13 cellular contexts compared by ENCODE assay signal in genomic region chr11:70517996-70518907, GRCh38.
DNase-seq lines count a peak whose midpoint lies in the region; ATAC-seq, FAIRE-seq and TF ChIP-seq lines count a peak whose summit lies in the region.
"Had no signal": no experiment of that assay in that cellular context is flagged by ENCODE, and none has a peak within 500 bp of the region (broad histone marks: within the 10 kb centered on the region; RNA-seq: fewer than 3 reads in every experiment).

No MANE protein-coding gene starts in this region.

- H3K4me3 ChIP-seq in ACC112 (ENCODE audit: low read depth, low read length) (no peak overlapping the region), WERI-Rb-1 (ENCODE audit: low read depth, low read length) (no peak overlapping the region)
- H3K4me3 ChIP-seq: BLaER1 treated with 17β-estradiol and CSF1 and Interleukin-3, amounts not matched to agents 10 nM and 100 nM; suprapubic skin had no signal

- H3K4me1 ChIP-seq in ACC112 (ENCODE audit: control insufficient read depth, insufficient read depth, low read length, unreplicated experiment), result peaks cover 11% of the 10 kb centered on the region
- H3K4me1 ChIP-seq: suprapubic skin had no signal

- no peaks in the 10 kb centered on the region for H3K79me2 ChIP-seq in ACC112 (ENCODE audit: control insufficient read depth, insufficient read depth, low read length, unreplicated experiment)

- H3K27me3 ChIP-seq in ACC112 (ENCODE audit: insufficient read depth, low read length), result peaks cover 16% of the 10 kb centered on the region
- no peaks in the 10 kb centered on the region for H3K27me3 ChIP-seq in WERI-Rb-1 (ENCODE audit: insufficient read depth, low read depth, severe bottlenecking)
- H3K27me3 ChIP-seq: BLaER1 treated with 17β-estradiol and CSF1 and Interleukin-3, amounts not matched to agents 10 nM and 100 nM had no signal

- H3K9me3 ChIP-seq in WERI-Rb-1 (ENCODE audit: severe bottlenecking), result peaks cover 6% of the 10 kb centered on the region

- DNase-seq in H54 (ENCODE audit: insufficient read length, low spot score) (peak; percentile 87), WERI-Rb-1 (peak; percentile 4), foreskin melanocyte (peak; percentile 56), activated T-cell treated with anti-CD3 and anti-CD28 coated beads for 4 hours (no peak), NCI-H2081 treated with DMSO at 0.1 percent for 48 hours (lab: John Stamatoyannopoulos, UW) (no peak)
- DNase-seq in activated naive CD4-positive, alpha-beta T cell treated with anti-CD3 and anti-CD28 coated beads, Interleukin-2, amount 50 U/mL, for 16 hours, result no peak
- DNase-seq: activated CD4-positive, CD25-positive, alpha-beta regulatory T cell; dermis blood vessel endothelial cell; NCI-H1436 had no signal

- FAIRE-seq in H54 (lab: Jason Lieb, UNC), result peak; percentile 93

- ATAC-seq in GM21367 (IDR thresholded peaks at IDR 0.05; ENCODE audit: unreplicated experiment), result no peak

- no peak for TF ChIP-seq POLR2A in H54 (IDR thresholded peaks at IDR 0.05; ENCODE audit: low read depth, low read length)

- no peaks in the 10 kb centered on the region for H3K36me3 ChIP-seq in ACC112 (ENCODE audit: insufficient read depth, low read length)
- no peaks in the 10 kb centered on the region for H3K36me3 ChIP-seq in WERI-Rb-1
- H3K36me3 ChIP-seq: BLaER1 treated with 17β-estradiol and CSF1 and Interleukin-3, amounts not matched to agents 10 nM and 100 nM; suprapubic skin had no signal

- H2AFZ ChIP-seq in ACC112 (ENCODE audit: low read length, unreplicated experiment), result no peak overlapping the region

- no peak for TF ChIP-seq CTCF in WERI-Rb-1 (IDR thresholded peaks at IDR 0.05; ENCODE audit: low read depth, low read length)

- peak overlapping the region; percentile 59; the same call in 1 of the 2 replicates for H3K27ac ChIP-seq in ACC112 (ENCODE audit: low read depth, low read length)
- H3K27ac ChIP-seq in WERI-Rb-1, result no peak overlapping the region
- H3K27ac ChIP-seq: BLaER1 treated with 17β-estradiol and CSF1 and Interleukin-3, amounts not matched to agents 10 nM and 100 nM; suprapubic skin had no signal

Comparison
In these comparisons a context has a peak if more than half of its experiments do, and no peak if none do; other contexts are left out.
1. DNase-seq: peak in H54 (single experiment), WERI-Rb-1 (single experiment) and foreskin melanocyte (single experiment); none in activated T-cell treated with anti-CD3 and anti-CD28 coated beads for 4 hours (single experiment), activated naive CD4-positive, alpha-beta T cell treated with anti-CD3 and anti-CD28 coated beads, Interleukin-2, amount 50 U/mL, for 16 hours (single experiment) and NCI-H2081 treated with DMSO at 0.1 percent for 48 hours (single experiment).